ENCODE assay signal across 8 cellular contexts in genomic region chr5:168987540-168988300, GRCh38.
A peak's percentile ranks its signal among the peaks of the same experiment; 100 is the strongest.
DNase-seq lines count a peak whose midpoint lies in the region; ATAC-seq, FAIRE-seq and TF ChIP-seq lines count a peak whose summit lies in the region.

No MANE protein-coding gene starts in this region.

- POLR2A ChIA-PET in HEK293 (lab: Yijun Ruan, JAX) = no interaction called here

- no peaks in the 10 kb centered on the region for H3K9me3 ChIP-seq in HEK293 (ENCODE audit: control insufficient read depth, insufficient read depth, low read depth, low read length)
- no peaks in the 10 kb centered on the region for H3K9me3 ChIP-seq in left lung

- H3K4me3 ChIP-seq in HEK293 (ENCODE audit: low read depth, low read length) (no peak overlapping the region), WI38 (ENCODE audit: low read depth, low read length) (no peak overlapping the region), choroid plexus epithelial cell (ENCODE audit: low read depth, low read length) (no peak overlapping the region), left lung (no peak overlapping the region)

- H3K36me3 ChIP-seq in HEK293 (ENCODE audit: control insufficient read depth in 2 of 2, insufficient read depth in 1 of 2, low read length in 2 of 2) = no peaks in the 10 kb centered on the region
- H3K36me3 ChIP-seq in left lung = no peaks in the 10 kb centered on the region

- CTCF ChIA-PET in HEK293 (lab: Yijun Ruan, JAX) = interaction anchor here (0.5 to 3.9 kb wide), 42 partner anchors 8 to 713 kb away, joined by 3 to 38 read pairs (median 4); partner anchors contain the start of gene SLIT3

- no peak overlapping the region for H3K27ac ChIP-seq in HEK293 (ENCODE audit: extremely low read depth, low read depth, low read length)
- H3K27ac ChIP-seq in left lung = no peak overlapping the region

- H3K4me1 ChIP-seq in HEK293 (ENCODE audit: control insufficient read depth, insufficient read depth, low read length) = no peaks in the 10 kb centered on the region; the same call in 1 of the 2 replicates
- no peaks in the 10 kb centered on the region for H3K4me1 ChIP-seq in left lung

- ATAC-seq in left lung = peak; percentile 87
- ATAC-seq in HG03280 (IDR thresholded peaks at IDR 0.05; ENCODE audit: unreplicated experiment) = no peak

- peak; percentile 23 for FAIRE-seq in G401.6 (lab: Jason Lieb, UNC)

- DNase-seq in NCI-H1694 treated with DMSO at 0.1 percent for 48 hours (lab: John Stamatoyannopoulos, UW) (peak; percentile 49), choroid plexus epithelial cell (ENCODE audit: low read depth) (peak; percentile 79), left lung (no peak)
- peak; percentile 15 to 64 (median 22) for DNase-seq in stimulated activated CD4-positive, alpha-beta T cell treated with anti-CD3 and anti-CD28 coated beads, TNF-alpha, amount 100 ng/mL, for 24 hours (ENCODE audit: low read depth in 3 of 3)

- peak; percentile 68 for TF ChIP-seq CTCF in HEK293 (tag by site-specific recombination; IDR thresholded peaks at IDR 0.05)
- peak; percentile 66 for TF ChIP-seq CTCF in WI38 (IDR thresholded peaks at IDR 0.05; ENCODE audit: low read depth, low read length)
- peak; percentile 92 for TF ChIP-seq CTCF in choroid plexus epithelial cell (conservative IDR thresholded peaks at IDR 0.05; ENCODE audit: low read depth, low read length)
- TF ChIP-seq CTCF in left lung (IDR thresholded peaks at IDR 0.05) = peak; percentile 80 to 85

- peaks cover 0 to 29% of the 10 kb centered on the region in 2 donors for H3K27me3 ChIP-seq in left lung

- intact Hi-C loops in left lung (cut with DNase I) = no loop called here

TF ChIP-seq in HEK293, 187 proteins besides CTCF, POLR2A, EP300 and RAD21 (continues in another document):
- TF ChIP-seq ZNF561 (tag by site-specific recombination; IDR thresholded peaks at IDR 0.05; ENCODE audit: borderline replicate concordance) (no peak), ZNF837 (tag by site-specific recombination; IDR thresholded peaks at IDR 0.05) (no peak), ZNF202 (tag by site-specific recombination; IDR thresholded peaks at IDR 0.05; ENCODE audit: borderline replicate concordance) (no peak), ZNF26 (tag by site-specific recombination; IDR thresholded peaks at IDR 0.05) (no peak), ZBTB26 (tag by site-specific recombination; optimal IDR thresholded peaks at IDR 0.05) (no peak), ZEB2 (tag by site-specific recombination; IDR thresholded peaks at IDR 0.05) (peak; percentile 31; the same call in 1 of the 2 replicates), GLI2 (tag by site-specific recombination; IDR thresholded peaks at IDR 0.05; ENCODE audit: borderline replicate concordance, low read depth) (no peak), BCL11A (tag by site-specific recombination; IDR thresholded peaks at IDR 0.05; ENCODE audit: low read depth) (no peak), ZNF654 (tag by site-specific recombination; IDR thresholded peaks at IDR 0.05; ENCODE audit: low read depth) (peak; percentile 86), GFI1B (tag by site-specific recombination; IDR thresholded peaks at IDR 0.05) (no peak), ZNF157 (tag by site-specific recombination; IDR thresholded peaks at IDR 0.05) (no peak), SCRT1 (tag by site-specific recombination; IDR thresholded peaks at IDR 0.05; ENCODE audit: borderline replicate concordance) (no peak), HOXC10 (CRISPR knock-in tag; IDR thresholded peaks at IDR 0.05) (no peak), ZNF660 (tag by site-specific recombination; IDR thresholded peaks at IDR 0.05) (0 out of 2 replicates have a peak, but pooled peaks have one; percentile 52), ZBTB17 (tag by site-specific recombination; IDR thresholded peaks at IDR 0.05) (no peak), ZNF10 (tag by site-specific recombination; IDR thresholded peaks at IDR 0.05) (no peak), ZSCAN30 (tag by site-specific recombination; IDR thresholded peaks at IDR 0.05) (peak; percentile 15; the same call in 1 of the 2 replicates), ZNF266 (tag by site-specific recombination; IDR thresholded peaks at IDR 0.05; ENCODE audit: low read depth) (no peak), ZNF140 (tag by site-specific recombination; IDR thresholded peaks at IDR 0.05) (no peak), ZNF221 (tag by site-specific recombination; IDR thresholded peaks at IDR 0.05; ENCODE audit: borderline replicate concordance) (no peak), ZNF366 (tag by site-specific recombination; conservative IDR thresholded peaks at IDR 0.05) (no peak)
- TF ChIP-seq, protein P1, sequence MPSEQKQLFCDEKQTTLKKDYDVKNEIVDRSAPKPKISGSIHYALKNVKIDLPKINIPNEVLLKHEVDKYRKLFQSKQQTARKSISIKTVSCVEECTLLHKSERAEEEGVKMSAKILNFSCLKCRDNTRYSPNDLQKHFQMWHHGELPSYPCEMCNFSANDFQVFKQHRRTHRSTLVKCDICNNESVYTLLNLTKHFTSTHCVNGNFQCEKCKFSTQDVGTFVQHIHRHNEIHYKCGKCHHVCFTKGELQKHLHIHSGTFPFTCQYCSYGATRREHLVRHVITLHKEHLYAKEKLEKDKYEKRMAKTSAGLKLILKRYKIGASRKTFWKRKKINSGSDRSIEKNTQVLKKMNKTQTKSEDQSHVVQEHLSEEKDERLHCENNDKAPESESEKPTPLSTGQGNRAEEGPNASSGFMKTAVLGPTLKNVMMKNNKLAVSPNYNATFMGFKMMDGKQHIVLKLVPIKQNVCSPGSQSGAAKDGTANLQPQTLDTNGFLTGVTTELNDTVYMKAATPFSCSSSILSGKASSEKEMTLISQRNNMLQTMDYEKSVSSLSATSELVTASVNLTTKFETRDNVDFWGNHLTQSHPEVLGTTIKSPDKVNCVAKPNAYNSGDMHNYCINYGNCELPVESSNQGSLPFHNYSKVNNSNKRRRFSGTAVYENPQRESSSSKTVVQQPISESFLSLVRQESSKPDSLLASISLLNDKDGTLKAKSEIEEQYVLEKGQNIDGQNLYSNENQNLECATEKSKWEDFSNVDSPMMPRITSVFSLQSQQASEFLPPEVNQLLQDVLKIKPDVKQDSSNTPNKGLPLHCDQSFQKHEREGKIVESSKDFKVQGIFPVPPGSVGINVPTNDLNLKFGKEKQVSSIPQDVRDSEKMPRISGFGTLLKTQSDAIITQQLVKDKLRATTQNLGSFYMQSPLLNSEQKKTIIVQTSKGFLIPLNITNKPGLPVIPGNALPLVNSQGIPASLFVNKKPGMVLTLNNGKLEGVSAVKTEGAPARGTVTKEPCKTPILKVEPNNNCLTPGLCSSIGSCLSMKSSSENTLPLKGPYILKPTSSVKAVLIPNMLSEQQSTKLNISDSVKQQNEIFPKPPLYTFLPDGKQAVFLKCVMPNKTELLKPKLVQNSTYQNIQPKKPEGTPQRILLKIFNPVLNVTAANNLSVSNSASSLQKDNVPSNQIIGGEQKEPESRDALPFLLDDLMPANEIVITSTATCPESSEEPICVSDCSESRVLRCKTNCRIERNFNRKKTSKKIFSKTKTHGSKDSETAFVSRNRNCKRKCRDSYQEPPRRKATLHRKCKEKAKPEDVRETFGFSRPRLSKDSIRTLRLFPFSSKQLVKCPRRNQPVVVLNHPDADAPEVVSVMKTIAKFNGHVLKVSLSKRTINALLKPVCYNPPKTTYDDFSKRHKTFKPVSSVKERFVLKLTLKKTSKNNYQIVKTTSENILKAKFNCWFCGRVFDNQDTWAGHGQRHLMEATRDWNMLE (tag by site-specific recombination; conservative IDR thresholded peaks at IDR 0.05; ENCODE audit: low read depth) = no peak
- TF ChIP-seq, protein P2, sequence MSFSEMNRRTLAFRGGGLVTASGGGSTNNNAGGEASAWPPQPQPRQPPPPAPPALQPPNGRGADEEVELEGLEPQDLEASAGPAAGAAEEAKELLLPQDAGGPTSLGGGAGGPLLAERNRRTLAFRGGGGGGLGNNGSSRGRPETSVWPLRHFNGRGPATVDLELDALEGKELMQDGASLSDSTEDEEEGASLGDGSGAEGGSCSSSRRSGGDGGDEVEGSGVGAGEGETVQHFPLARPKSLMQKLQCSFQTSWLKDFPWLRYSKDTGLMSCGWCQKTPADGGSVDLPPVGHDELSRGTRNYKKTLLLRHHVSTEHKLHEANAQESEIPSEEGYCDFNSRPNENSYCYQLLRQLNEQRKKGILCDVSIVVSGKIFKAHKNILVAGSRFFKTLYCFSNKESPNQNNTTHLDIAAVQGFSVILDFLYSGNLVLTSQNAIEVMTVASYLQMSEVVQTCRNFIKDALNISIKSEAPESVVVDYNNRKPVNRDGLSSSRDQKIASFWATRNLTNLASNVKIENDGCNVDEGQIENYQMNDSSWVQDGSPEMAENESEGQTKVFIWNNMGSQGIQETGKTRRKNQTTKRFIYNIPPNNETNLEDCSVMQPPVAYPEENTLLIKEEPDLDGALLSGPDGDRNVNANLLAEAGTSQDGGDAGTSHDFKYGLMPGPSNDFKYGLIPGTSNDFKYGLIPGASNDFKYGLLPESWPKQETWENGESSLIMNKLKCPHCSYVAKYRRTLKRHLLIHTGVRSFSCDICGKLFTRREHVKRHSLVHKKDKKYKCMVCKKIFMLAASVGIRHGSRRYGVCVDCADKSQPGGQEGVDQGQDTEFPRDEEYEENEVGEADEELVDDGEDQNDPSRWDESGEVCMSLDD (tag by site-specific recombination; IDR thresholded peaks at IDR 0.05) = no peak

Comparison
In these comparisons a context has a peak if more than half of its experiments do, and no peak if none do; other contexts are left out.
1. DNase-seq: peak in NCI-H1694 treated with DMSO at 0.1 percent for 48 hours (single experiment), choroid plexus epithelial cell (single experiment) and stimulated activated CD4-positive, alpha-beta T cell treated with anti-CD3 and anti-CD28 coated beads, TNF-alpha, amount 100 ng/mL, for 24 hours (3 of 3); none in left lung (0 of 2).
2. Peak in every context shown above with its lines, with median percentiles within 50 percentile points of each other: CTCF ChIP-seq.